31 cellular contexts compared by ENCODE assay signal in the genomic region with DNA sequence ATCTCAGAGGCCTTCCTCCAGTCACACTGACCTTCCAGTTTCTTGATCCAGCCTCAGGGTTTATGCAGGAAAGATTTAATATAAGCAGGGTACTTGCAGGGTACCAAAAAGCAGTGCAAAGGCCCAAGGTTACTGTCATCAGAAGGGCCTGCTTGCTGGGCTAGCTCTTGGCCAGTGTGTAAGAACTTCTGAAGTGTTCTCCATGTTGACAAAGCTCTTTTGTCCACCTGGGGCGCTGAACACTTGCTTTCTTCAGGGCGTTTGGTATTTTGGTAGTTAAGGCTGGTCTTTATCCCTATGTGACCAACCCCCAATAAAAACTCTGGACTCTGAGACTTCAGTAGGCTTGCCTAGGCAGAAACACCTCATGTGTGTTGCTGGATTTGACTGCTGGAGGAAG.
"Had no signal": no experiment of that assay in that cellular context is flagged by ENCODE, and none has a peak within 500 bp of the region (broad histone marks: within the 10 kb centered on the region; RNA-seq: fewer than 3 reads in every experiment).

No MANE protein-coding gene starts in this region.

- H3K4me1 Mint-ChIP-seq: activated CD4-positive, alpha-beta memory T cell treated with anti-CD3 and anti-CD28 coated beads, Interleukin-2, amount 10 ng/mL, durations not matched to agents 7 days and 5 days; activated CD8-positive, alpha-beta memory T cell treated with anti-CD3 and anti-CD28 coated beads, Interleukin-2, amount 10 ng/mL, durations not matched to agents 7 days and 5 days; activated naive CD4-positive, alpha-beta T cell treated with anti-CD3 and anti-CD28 coated beads, Interleukin-2, amount 10 ng/mL, durations not matched to agents 7 days and 5 days; activated naive CD8-positive, alpha-beta T cell treated with anti-CD3 and anti-CD28 coated beads, Interleukin-2, amount 50 U/mL, for 24 hours; brain had no signal

- H3K27ac ChIP-seq: VCaP had no signal

- DNase-seq: activated CD4-positive, alpha-beta memory T cell treated with anti-CD3 and anti-CD28 coated beads, Interleukin-2, amount 10 ng/mL, durations not matched to agents 7 days and 5 days; activated CD4-positive, alpha-beta T cell treated with anti-CD3 and anti-CD28 coated beads for 1 hour; activated CD4-positive, alpha-beta T cell treated with anti-CD3 and anti-CD28 coated beads for 48 hours; activated CD4-positive, CD25-positive, alpha-beta regulatory T cell; activated CD8-positive, alpha-beta memory T cell treated with anti-CD3 and anti-CD28 coated beads for 24 hours; activated CD8-positive, alpha-beta memory T cell treated with anti-CD3 and anti-CD28 coated beads, Interleukin-2, amount 10 ng/mL, durations not matched to agents 7 days and 5 days; activated CD8-positive, alpha-beta memory T cell treated with anti-CD3 and anti-CD28 coated beads, Interleukin-2, amount 50 U/mL, for 48 hours; activated effector memory CD4-positive, alpha-beta T cell treated with Interleukin-2 at 50 U/mL for 16 hours; activated naive CD4-positive, alpha-beta T cell treated with anti-CD3 and anti-CD28 coated beads, Interleukin-2, amount 10 ng/mL, durations not matched to agents 7 days and 5 days; activated naive CD8-positive, alpha-beta T cell treated with anti-CD3 and anti-CD28 coated beads, Interleukin-2, amount 50 U/mL, for 24 hours; activated T-cell treated with anti-CD3 and anti-CD28 coated beads, Interleukin-2, amount 50 U/mL, for 48 hours; anterior cingulate cortex; caudate nucleus; cerebellar nuclear complex; Karpas-422; NCI-H1105; NCI-H1436; NCI-H1694; NCI-H1930; NCI-H2081 treated with DMSO at 0.1 percent for 48 hours; NCI-H345; NCI-H524 treated with DMSO at 0.1 percent for 48 hours; PC-3; Right ventricle myocardium superior; SW 1271; T-helper 1 cell; T-helper 2 cell; T-helper 9 cell had no signal

- H3K4me3 Mint-ChIP-seq: activated CD4-positive, alpha-beta memory T cell treated with anti-CD3 and anti-CD28 coated beads, Interleukin-2, amount 10 ng/mL, durations not matched to agents 7 days and 5 days; activated CD8-positive, alpha-beta memory T cell treated with anti-CD3 and anti-CD28 coated beads, Interleukin-2, amount 10 ng/mL, durations not matched to agents 7 days and 5 days; activated naive CD4-positive, alpha-beta T cell treated with anti-CD3 and anti-CD28 coated beads, Interleukin-2, amount 10 ng/mL, durations not matched to agents 7 days and 5 days; activated naive CD8-positive, alpha-beta T cell; activated naive CD8-positive, alpha-beta T cell treated with anti-CD3 and anti-CD28 coated beads, Interleukin-2, amount 50 U/mL, for 24 hours; brain had no signal

- H3K9me3 Mint-ChIP-seq: activated CD4-positive, alpha-beta memory T cell treated with anti-CD3 and anti-CD28 coated beads, Interleukin-2, amount 10 ng/mL, durations not matched to agents 7 days and 5 days; activated naive CD4-positive, alpha-beta T cell treated with anti-CD3 and anti-CD28 coated beads, Interleukin-2, amount 10 ng/mL, durations not matched to agents 7 days and 5 days; activated naive CD8-positive, alpha-beta T cell treated with anti-CD3 and anti-CD28 coated beads, Interleukin-2, amount 50 U/mL, for 24 hours; brain had no signal

- H3K27ac Mint-ChIP-seq: activated CD4-positive, alpha-beta memory T cell treated with anti-CD3 and anti-CD28 coated beads, Interleukin-2, amount 10 ng/mL, durations not matched to agents 7 days and 5 days; activated CD8-positive, alpha-beta memory T cell treated with anti-CD3 and anti-CD28 coated beads, Interleukin-2, amount 10 ng/mL, durations not matched to agents 7 days and 5 days; activated naive CD4-positive, alpha-beta T cell treated with anti-CD3 and anti-CD28 coated beads, Interleukin-2, amount 10 ng/mL, durations not matched to agents 7 days and 5 days; activated naive CD8-positive, alpha-beta T cell; activated naive CD8-positive, alpha-beta T cell treated with anti-CD3 and anti-CD28 coated beads, Interleukin-2, amount 50 U/mL, for 24 hours; brain had no signal

- H3K27me3 Mint-ChIP-seq: activated CD4-positive, alpha-beta memory T cell treated with anti-CD3 and anti-CD28 coated beads, Interleukin-2, amount 10 ng/mL, durations not matched to agents 7 days and 5 days; activated CD8-positive, alpha-beta memory T cell treated with anti-CD3 and anti-CD28 coated beads, Interleukin-2, amount 10 ng/mL, durations not matched to agents 7 days and 5 days; activated naive CD4-positive, alpha-beta T cell treated with anti-CD3 and anti-CD28 coated beads, Interleukin-2, amount 10 ng/mL, durations not matched to agents 7 days and 5 days; activated naive CD8-positive, alpha-beta T cell; activated naive CD8-positive, alpha-beta T cell treated with anti-CD3 and anti-CD28 coated beads, Interleukin-2, amount 50 U/mL, for 24 hours; brain had no signal

- ATAC-seq: activated CD8-positive, alpha-beta memory T cell treated with anti-CD3 and anti-CD28 coated beads, Interleukin-2, amount 10 ng/mL, durations not matched to agents 7 days and 5 days; activated naive CD8-positive, alpha-beta T cell treated with anti-CD3 and anti-CD28 coated beads, Interleukin-2, amount 50 U/mL, for 24 hours; PC-3 had no signal

- H3K36me3 Mint-ChIP-seq: activated naive CD4-positive, alpha-beta T cell treated with anti-CD3 and anti-CD28 coated beads, Interleukin-2, amount 10 ng/mL, durations not matched to agents 7 days and 5 days had no signal
